Comparison of ENCODE assay signal across 38 cellular contexts in genomic region chr2:140496714-140497113, GRCh38.
"Had no signal": no experiment of that assay in that cellular context is flagged by ENCODE, and none has a peak within 500 bp of the region (broad histone marks: within the 10 kb centered on the region; RNA-seq: fewer than 3 reads in every experiment).

No MANE protein-coding gene starts in this region.

- H3K9me3 ChIP-seq: ascending aorta had no signal

- H3K4me3 ChIP-seq: ascending aorta, cardiac muscle cell had no signal

- H3K27ac ChIP-seq: ascending aorta, cardiac muscle cell, WERI-Rb-1 had no signal

- H3K27ac Mint-ChIP-seq: activated CD4-positive, alpha-beta memory T cell treated with anti-CD3 and anti-CD28 coated beads, Interleukin-2, amount 10 ng/mL, durations not matched to agents 7 days and 5 days; activated CD4-positive, alpha-beta T cell treated with anti-CD3 and anti-CD28 coated beads for 36 hours; activated CD4-positive, alpha-beta T cell treated with anti-CD3 and anti-CD28 coated beads, Interleukin-2, amount 10 ng/mL, durations not matched to agents 7 days and 5 days; activated CD8-positive, alpha-beta memory T cell treated with anti-CD3 and anti-CD28 coated beads, Interleukin-2, amount 10 ng/mL, durations not matched to agents 7 days and 5 days; activated CD8-positive, alpha-beta T cell treated with anti-CD3 and anti-CD28 coated beads, Interleukin-2, amount 10 ng/mL, durations not matched to agents 7 days and 5 days; activated naive CD4-positive, alpha-beta T cell treated with anti-CD3 and anti-CD28 coated beads, Interleukin-2, amount 10 ng/mL, durations not matched to agents 7 days and 5 days; activated naive CD4-positive, alpha-beta T cell treated with anti-CD3 and anti-CD28 coated beads, Interleukin-2, amount 50 U/mL, for 24 hours; activated naive CD8-positive, alpha-beta T cell; activated naive CD8-positive, alpha-beta T cell treated with anti-CD3 and anti-CD28 coated beads, Interleukin-2, amount 10 ng/mL, durations not matched to agents 7 days and 5 days; activated naive CD8-positive, alpha-beta T cell treated with anti-CD3 and anti-CD28 coated beads, Interleukin-2, amount 50 U/mL, for 24 hours; activated T-cell treated with anti-CD3 and anti-CD28 coated beads, Interleukin-2, amount 50 U/mL, for 24 hours; activated T-helper 2 cell treated with anti-CD3 and anti-CD28 coated beads, Interferon-gamma antibody, Interleukin-2, Interleukin-4, amounts not matched to agents 10 μg/mL and 5 μg/mL and 100 μg/mL, durations not matched to agents 14 hours and 24 hours and 36 hours; brain; T-helper 1 cell treated with Interleukin-12 subunit alpha and Interleukin-12 subunit beta and Interleukin-4 antibody, amounts not matched to agents 30 μg/mL and 1 μg/mL, for 36 hours; T-helper 2 cell treated with Interferon-gamma antibody and Interleukin-4, amounts not matched to agents 5 μg/mL and 100 μg/mL, for 36 hours; WTC11 had no signal

- H3K27me3 ChIP-seq: ascending aorta, cardiac muscle cell had no signal

- FAIRE-seq: bronchial epithelial cell had no signal

- H3K4me1 ChIP-seq: ascending aorta had no signal

- H3K4me1 Mint-ChIP-seq: activated CD4-positive, alpha-beta memory T cell treated with anti-CD3 and anti-CD28 coated beads, Interleukin-2, amount 10 ng/mL, durations not matched to agents 7 days and 5 days; activated CD4-positive, alpha-beta T cell treated with anti-CD3 and anti-CD28 coated beads for 36 hours; activated CD4-positive, alpha-beta T cell treated with anti-CD3 and anti-CD28 coated beads, Interleukin-2, amount 10 ng/mL, durations not matched to agents 7 days and 5 days; activated CD8-positive, alpha-beta memory T cell treated with anti-CD3 and anti-CD28 coated beads, Interleukin-2, amount 10 ng/mL, durations not matched to agents 7 days and 5 days; activated naive CD4-positive, alpha-beta T cell treated with anti-CD3 and anti-CD28 coated beads, Interleukin-2, amount 10 ng/mL, durations not matched to agents 7 days and 5 days; activated naive CD4-positive, alpha-beta T cell treated with anti-CD3 and anti-CD28 coated beads, Interleukin-2, amount 50 U/mL, for 24 hours; activated naive CD8-positive, alpha-beta T cell treated with anti-CD3 and anti-CD28 coated beads, Interleukin-2, amount 10 ng/mL, durations not matched to agents 7 days and 5 days; activated naive CD8-positive, alpha-beta T cell treated with anti-CD3 and anti-CD28 coated beads, Interleukin-2, amount 50 U/mL, for 24 hours; central memory CD8-positive, alpha-beta T cell; WTC11 had no signal

- H3K4me3 Mint-ChIP-seq: activated CD4-positive, alpha-beta memory T cell treated with anti-CD3 and anti-CD28 coated beads, Interleukin-2, amount 10 ng/mL, durations not matched to agents 7 days and 5 days; activated CD4-positive, alpha-beta T cell treated with anti-CD3 and anti-CD28 coated beads for 36 hours; activated CD4-positive, alpha-beta T cell treated with anti-CD3 and anti-CD28 coated beads, Interleukin-2, amount 10 ng/mL, durations not matched to agents 7 days and 5 days; activated CD8-positive, alpha-beta memory T cell treated with anti-CD3 and anti-CD28 coated beads, Interleukin-2, amount 10 ng/mL, durations not matched to agents 7 days and 5 days; activated CD8-positive, alpha-beta T cell treated with anti-CD3 and anti-CD28 coated beads, Interleukin-2, amount 10 ng/mL, durations not matched to agents 7 days and 5 days; activated naive CD4-positive, alpha-beta T cell treated with anti-CD3 and anti-CD28 coated beads, Interleukin-2, amount 10 ng/mL, durations not matched to agents 7 days and 5 days; activated naive CD4-positive, alpha-beta T cell treated with anti-CD3 and anti-CD28 coated beads, Interleukin-2, amount 50 U/mL, for 24 hours; activated naive CD8-positive, alpha-beta T cell; activated naive CD8-positive, alpha-beta T cell treated with anti-CD3 and anti-CD28 coated beads, Interleukin-2, amount 10 ng/mL, durations not matched to agents 7 days and 5 days; activated naive CD8-positive, alpha-beta T cell treated with anti-CD3 and anti-CD28 coated beads, Interleukin-2, amount 50 U/mL, for 24 hours; activated T-cell treated with anti-CD3 and anti-CD28 coated beads, Interleukin-2, amount 50 U/mL, for 24 hours; brain; central memory CD8-positive, alpha-beta T cell; T-helper 1 cell treated with Interleukin-12 subunit alpha and Interleukin-12 subunit beta and Interleukin-4 antibody, amounts not matched to agents 30 μg/mL and 1 μg/mL, for 36 hours; T-helper 2 cell treated with Interferon-gamma antibody and Interleukin-4, amounts not matched to agents 5 μg/mL and 100 μg/mL, for 36 hours; WTC11 had no signal

- H3K27me3 Mint-ChIP-seq: activated CD4-positive, alpha-beta memory T cell treated with anti-CD3 and anti-CD28 coated beads, Interleukin-2, amount 10 ng/mL, durations not matched to agents 7 days and 5 days; activated CD4-positive, alpha-beta T cell treated with anti-CD3 and anti-CD28 coated beads for 36 hours; activated CD4-positive, alpha-beta T cell treated with anti-CD3 and anti-CD28 coated beads, Interleukin-2, amount 10 ng/mL, durations not matched to agents 7 days and 5 days; activated CD8-positive, alpha-beta memory T cell treated with anti-CD3 and anti-CD28 coated beads, Interleukin-2, amount 10 ng/mL, durations not matched to agents 7 days and 5 days; activated naive CD4-positive, alpha-beta T cell treated with anti-CD3 and anti-CD28 coated beads, Interleukin-2, amount 10 ng/mL, durations not matched to agents 7 days and 5 days; activated naive CD4-positive, alpha-beta T cell treated with anti-CD3 and anti-CD28 coated beads, Interleukin-2, amount 50 U/mL, for 24 hours; activated naive CD8-positive, alpha-beta T cell; activated naive CD8-positive, alpha-beta T cell treated with anti-CD3 and anti-CD28 coated beads, Interleukin-2, amount 10 ng/mL, durations not matched to agents 7 days and 5 days; activated naive CD8-positive, alpha-beta T cell treated with anti-CD3 and anti-CD28 coated beads, Interleukin-2, amount 50 U/mL, for 24 hours; activated T-cell treated with anti-CD3 and anti-CD28 coated beads, Interleukin-2, amount 50 U/mL, for 24 hours; brain; central memory CD8-positive, alpha-beta T cell had no signal

- ATAC-seq: activated CD4-positive, alpha-beta T cell treated with anti-CD3 and anti-CD28 coated beads for 36 hours; activated CD4-positive, CD25-positive, alpha-beta regulatory T cell treated with anti-CD3 and anti-CD28 coated beads, Interleukin-2, amount 50 U/mL, for 24 hours; activated CD8-positive, alpha-beta memory T cell treated with anti-CD3 and anti-CD28 coated beads, Interleukin-2, amount 10 ng/mL, durations not matched to agents 7 days and 5 days; activated CD8-positive, alpha-beta T cell treated with anti-CD3 and anti-CD28 coated beads, Interleukin-2, amount 10 ng/mL, durations not matched to agents 7 days and 5 days; activated naive CD8-positive, alpha-beta T cell treated with anti-CD3 and anti-CD28 coated beads, Interleukin-2, amount 50 U/mL, for 24 hours; WTC11 had no signal

- H3K36me3 Mint-ChIP-seq: activated CD8-positive, alpha-beta memory T cell treated with anti-CD3 and anti-CD28 coated beads, Interleukin-2, amount 10 ng/mL, durations not matched to agents 7 days and 5 days; activated naive CD4-positive, alpha-beta T cell treated with anti-CD3 and anti-CD28 coated beads, Interleukin-2, amount 10 ng/mL, durations not matched to agents 7 days and 5 days; activated naive CD4-positive, alpha-beta T cell treated with anti-CD3 and anti-CD28 coated beads, Interleukin-2, amount 50 U/mL, for 24 hours; activated naive CD8-positive, alpha-beta T cell; activated naive CD8-positive, alpha-beta T cell treated with anti-CD3 and anti-CD28 coated beads, Interleukin-2, amount 10 ng/mL, durations not matched to agents 7 days and 5 days; brain; WTC11 had no signal

- DNase-seq: activated CD4-positive, alpha-beta memory T cell treated with anti-CD3 and anti-CD28 coated beads, Interleukin-2, amount 10 ng/mL, durations not matched to agents 7 days and 5 days; activated CD4-positive, alpha-beta T cell treated with anti-CD3 and anti-CD28 coated beads for 1 hour; activated CD4-positive, alpha-beta T cell treated with anti-CD3 and anti-CD28 coated beads for 36 hours; activated CD4-positive, alpha-beta T cell treated with anti-CD3 and anti-CD28 coated beads for 48 hours; activated CD4-positive, alpha-beta T cell treated with anti-CD3 and anti-CD28 coated beads, Interleukin-2, amount 10 ng/mL, durations not matched to agents 7 days and 5 days; activated CD4-positive, alpha-beta T cell treated with anti-CD3 and anti-CD28 coated beads, Interleukin-2, amount 50 U/mL, for 48 hours; activated CD4-positive, CD25-positive, alpha-beta regulatory T cell; activated CD8-positive, alpha-beta memory T cell treated with anti-CD3 and anti-CD28 coated beads for 24 hours; activated CD8-positive, alpha-beta memory T cell treated with anti-CD3 and anti-CD28 coated beads, Interleukin-2, amount 10 ng/mL, durations not matched to agents 7 days and 5 days; activated CD8-positive, alpha-beta memory T cell treated with anti-CD3 and anti-CD28 coated beads, Interleukin-2, amount 50 U/mL, for 48 hours; activated CD8-positive, alpha-beta T cell treated with anti-CD3 and anti-CD28 coated beads, Interleukin-2, amount 10 ng/mL, durations not matched to agents 7 days and 5 days; activated effector memory CD4-positive, alpha-beta T cell treated with Interleukin-2 at 50 U/mL for 16 hours; activated gamma-delta T cell; activated naive CD4-positive, alpha-beta T cell treated with anti-CD3 and anti-CD28 coated beads, Interleukin-2, amount 10 ng/mL, durations not matched to agents 7 days and 5 days; activated naive CD4-positive, alpha-beta T cell treated with Interleukin-2 at 50 U/mL for 16 hours; activated naive CD8-positive, alpha-beta T cell treated with anti-CD3 and anti-CD28 coated beads, Interleukin-2, amount 10 ng/mL, durations not matched to agents 7 days and 5 days; activated naive CD8-positive, alpha-beta T cell treated with anti-CD3 and anti-CD28 coated beads, Interleukin-2, amount 50 U/mL, for 24 hours; activated T-cell treated with anti-CD3 and anti-CD28 coated beads, Interleukin-2, amount 50 U/mL, for 24 hours; activated T-cell treated with anti-CD3 and anti-CD28 coated beads, Interleukin-2, amount 50 U/mL, for 48 hours; amygdala; anterior cingulate cortex; caudate nucleus; cerebellar nuclear complex; T-helper 2 cell; T-helper 9 cell; WERI-Rb-1 had no signal

- H3K9me3 Mint-ChIP-seq: activated CD4-positive, alpha-beta memory T cell treated with anti-CD3 and anti-CD28 coated beads, Interleukin-2, amount 10 ng/mL, durations not matched to agents 7 days and 5 days; activated CD4-positive, alpha-beta T cell treated with anti-CD3 and anti-CD28 coated beads, Interleukin-2, amount 10 ng/mL, durations not matched to agents 7 days and 5 days; activated naive CD4-positive, alpha-beta T cell treated with anti-CD3 and anti-CD28 coated beads, Interleukin-2, amount 50 U/mL, for 24 hours; brain; T-helper 1 cell treated with Interleukin-12 subunit alpha and Interleukin-12 subunit beta and Interleukin-4 antibody, amounts not matched to agents 30 μg/mL and 1 μg/mL, for 36 hours; WTC11 had no signal

- H3K36me3 ChIP-seq: ascending aorta, cardiac muscle cell, WERI-Rb-1 had no signal
